1 cellular context compared by ENCODE assay signal in the genomic region with DNA sequence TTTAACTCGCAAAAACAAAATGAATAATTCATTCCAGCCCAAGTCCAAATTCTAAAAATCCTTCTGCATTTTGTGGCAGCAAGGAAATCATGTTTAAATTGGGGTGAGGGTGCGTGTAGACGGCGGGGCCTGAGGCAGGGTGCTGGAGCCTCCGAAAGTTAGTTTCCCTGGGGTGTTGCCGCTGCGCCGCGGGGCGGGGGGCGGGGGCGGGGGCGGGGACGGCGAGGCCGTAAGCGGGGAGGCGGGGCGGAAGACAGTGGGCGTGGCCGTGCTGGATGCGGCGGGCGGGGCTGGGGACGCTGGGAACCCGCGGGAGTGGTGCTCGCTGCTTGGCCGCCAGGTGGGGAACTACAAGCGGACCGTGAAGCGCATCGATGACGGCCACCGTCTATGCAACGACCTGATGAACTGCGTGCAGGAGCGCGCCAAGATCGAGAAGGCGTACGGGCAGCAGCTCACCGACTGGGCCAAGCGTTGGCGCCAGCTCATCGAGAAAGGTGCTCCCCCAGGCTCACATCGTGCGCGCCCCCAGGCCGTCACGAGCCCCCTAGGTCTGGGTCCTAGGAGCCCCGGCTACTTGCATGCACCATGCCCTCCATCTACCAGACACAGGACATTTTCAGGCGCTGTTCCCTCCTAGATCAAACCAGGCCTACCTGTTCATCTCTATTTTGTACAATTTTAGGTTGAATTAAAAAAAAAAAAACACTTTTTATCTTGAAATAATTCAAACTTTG.
TF ChIP-seq lines count a peak whose summit lies in the region.

No MANE protein-coding gene starts in this region.

TF ChIP-seq in K562, 482 proteins besides CTCF, POLR2A, EP300 and RAD21 (continued from another document and continues in another):
- TF ChIP-seq, protein P1, sequence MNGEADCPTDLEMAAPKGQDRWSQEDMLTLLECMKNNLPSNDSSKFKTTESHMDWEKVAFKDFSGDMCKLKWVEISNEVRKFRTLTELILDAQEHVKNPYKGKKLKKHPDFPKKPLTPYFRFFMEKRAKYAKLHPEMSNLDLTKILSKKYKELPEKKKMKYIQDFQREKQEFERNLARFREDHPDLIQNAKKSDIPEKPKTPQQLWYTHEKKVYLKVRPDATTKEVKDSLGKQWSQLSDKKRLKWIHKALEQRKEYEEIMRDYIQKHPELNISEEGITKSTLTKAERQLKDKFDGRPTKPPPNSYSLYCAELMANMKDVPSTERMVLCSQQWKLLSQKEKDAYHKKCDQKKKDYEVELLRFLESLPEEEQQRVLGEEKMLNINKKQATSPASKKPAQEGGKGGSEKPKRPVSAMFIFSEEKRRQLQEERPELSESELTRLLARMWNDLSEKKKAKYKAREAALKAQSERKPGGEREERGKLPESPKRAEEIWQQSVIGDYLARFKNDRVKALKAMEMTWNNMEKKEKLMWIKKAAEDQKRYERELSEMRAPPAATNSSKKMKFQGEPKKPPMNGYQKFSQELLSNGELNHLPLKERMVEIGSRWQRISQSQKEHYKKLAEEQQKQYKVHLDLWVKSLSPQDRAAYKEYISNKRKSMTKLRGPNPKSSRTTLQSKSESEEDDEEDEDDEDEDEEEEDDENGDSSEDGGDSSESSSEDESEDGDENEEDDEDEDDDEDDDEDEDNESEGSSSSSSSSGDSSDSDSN (IDR thresholded peaks at IDR 0.05; ENCODE audit: borderline replicate concordance in 1 of 2, low read depth in 2 of 2, low read length in 2 of 2), result 0 out of 4 replicates have a peak, but pooled peaks of 1 of the 2 experiments have one; percentile 31
- TF ChIP-seq CCNT2 (IDR thresholded peaks at IDR 0.05; ENCODE audit: borderline replicate concordance, extremely low read depth, insufficient read length, low read depth, low read length) (peak; percentile 64), RCOR1 (IDR thresholded peaks at IDR 0.05; ENCODE audit: borderline replicate concordance in 1 of 2, low read depth in 2 of 2, low read length in 2 of 2) (peak in 1 of 2 experiments; percentile 85; a peak in 2 of 4 replicates), PRPF4 (IDR thresholded peaks at IDR 0.05; ENCODE audit: insufficient read depth, low read depth, low read length, poor library complexity, severe bottlenecking) (no peak), CBX3 (IDR thresholded peaks at IDR 0.05; ENCODE audit: borderline replicate concordance in 1 of 2, low read length in 2 of 2) (peak in 1 of 2 experiments; percentile 64; a peak in 1 of 3 replicates), RBM14 (IDR thresholded peaks at IDR 0.05; ENCODE audit: borderline replicate concordance, insufficient read depth, low read depth, low read length) (no peak), TOE1 (IDR thresholded peaks at IDR 0.05; ENCODE audit: borderline replicate concordance) (no peak), TOE1 (CRISPR knock-in tag; IDR thresholded peaks at IDR 0.05; ENCODE audit: borderline replicate concordance, low read depth) (0 out of 2 replicates have a peak, but pooled peaks have one; percentile 35), TBL1XR1 (IDR thresholded peaks at IDR 0.05; ENCODE audit: low read length in 2 of 2) (peak in 1 of 2 experiments; percentile 37; a peak in 1 of 4 replicates), HDGF (IDR thresholded peaks at IDR 0.05) (0 out of 2 replicates have a peak, but pooled peaks have one; percentile 21), HDAC2 (IDR thresholded peaks at IDR 0.05) (0 out of 2 replicates have a peak, but pooled peaks have one; percentile 44), L3MBTL2 (IDR thresholded peaks at IDR 0.05) (peak; percentile 83), GTF2E2 (tag; IDR thresholded peaks at IDR 0.05) (0 out of 2 replicates have a peak, but pooled peaks have one; percentile 57), MCM2 (IDR thresholded peaks at IDR 0.05; ENCODE audit: low read depth) (no peak), ZNF274 (IDR thresholded peaks at IDR 0.05; ENCODE audit: borderline replicate concordance, low read depth, low read length) (no peak), RBM15 (IDR thresholded peaks at IDR 0.05; ENCODE audit: insufficient read depth, low read length) (no peak), CBX2 (IDR thresholded peaks at IDR 0.05; ENCODE audit: insufficient read depth, low read length, poor library complexity, severe bottlenecking) (no peak), POLR2G (IDR thresholded peaks at IDR 0.05; ENCODE audit: low read depth, low read length) (peak; percentile 44), CTBP1 (IDR thresholded peaks at IDR 0.05; ENCODE audit: borderline replicate concordance) (peak; percentile 84; the same call in 1 of the 2 replicates), XRCC3 (IDR thresholded peaks at IDR 0.05) (no peak), PURB (CRISPR knock-in tag; IDR thresholded peaks at IDR 0.05; ENCODE audit: low read depth) (no peak), JUN (IDR thresholded peaks at IDR 0.05; ENCODE audit: borderline replicate concordance, low read depth, low read length) (peak; percentile 58; the same call in 1 of the 2 replicates), JUN (CRISPR knock-in tag; IDR thresholded peaks at IDR 0.05; ENCODE audit: borderline replicate concordance) (no peak), FUS (optimal IDR thresholded peaks at IDR 0.05; ENCODE audit: low read depth, low read length) (no peak), HNRNPH1 (optimal IDR thresholded peaks at IDR 0.05; ENCODE audit: low read depth, low read length) (no peak), HMGN3 (IDR thresholded peaks at IDR 0.05; ENCODE audit: borderline replicate concordance, extremely low read depth, insufficient read length, low read depth, low read length) (peak; percentile 93), GATA2 (CRISPR knock-in tag; IDR thresholded peaks at IDR 0.05) (no peak)
- TF ChIP-seq, protein P2, sequence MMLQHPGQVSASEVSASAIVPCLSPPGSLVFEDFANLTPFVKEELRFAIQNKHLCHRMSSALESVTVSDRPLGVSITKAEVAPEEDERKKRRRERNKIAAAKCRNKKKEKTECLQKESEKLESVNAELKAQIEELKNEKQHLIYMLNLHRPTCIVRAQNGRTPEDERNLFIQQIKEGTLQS (IDR thresholded peaks at IDR 0.05), result 0 out of 2 replicates have a peak, but pooled peaks have one; percentile 24
- TF ChIP-seq, protein P2 (CRISPR knock-in tag; conservative IDR thresholded peaks at IDR 0.05), result no peak
- TF ChIP-seq, protein P3, sequence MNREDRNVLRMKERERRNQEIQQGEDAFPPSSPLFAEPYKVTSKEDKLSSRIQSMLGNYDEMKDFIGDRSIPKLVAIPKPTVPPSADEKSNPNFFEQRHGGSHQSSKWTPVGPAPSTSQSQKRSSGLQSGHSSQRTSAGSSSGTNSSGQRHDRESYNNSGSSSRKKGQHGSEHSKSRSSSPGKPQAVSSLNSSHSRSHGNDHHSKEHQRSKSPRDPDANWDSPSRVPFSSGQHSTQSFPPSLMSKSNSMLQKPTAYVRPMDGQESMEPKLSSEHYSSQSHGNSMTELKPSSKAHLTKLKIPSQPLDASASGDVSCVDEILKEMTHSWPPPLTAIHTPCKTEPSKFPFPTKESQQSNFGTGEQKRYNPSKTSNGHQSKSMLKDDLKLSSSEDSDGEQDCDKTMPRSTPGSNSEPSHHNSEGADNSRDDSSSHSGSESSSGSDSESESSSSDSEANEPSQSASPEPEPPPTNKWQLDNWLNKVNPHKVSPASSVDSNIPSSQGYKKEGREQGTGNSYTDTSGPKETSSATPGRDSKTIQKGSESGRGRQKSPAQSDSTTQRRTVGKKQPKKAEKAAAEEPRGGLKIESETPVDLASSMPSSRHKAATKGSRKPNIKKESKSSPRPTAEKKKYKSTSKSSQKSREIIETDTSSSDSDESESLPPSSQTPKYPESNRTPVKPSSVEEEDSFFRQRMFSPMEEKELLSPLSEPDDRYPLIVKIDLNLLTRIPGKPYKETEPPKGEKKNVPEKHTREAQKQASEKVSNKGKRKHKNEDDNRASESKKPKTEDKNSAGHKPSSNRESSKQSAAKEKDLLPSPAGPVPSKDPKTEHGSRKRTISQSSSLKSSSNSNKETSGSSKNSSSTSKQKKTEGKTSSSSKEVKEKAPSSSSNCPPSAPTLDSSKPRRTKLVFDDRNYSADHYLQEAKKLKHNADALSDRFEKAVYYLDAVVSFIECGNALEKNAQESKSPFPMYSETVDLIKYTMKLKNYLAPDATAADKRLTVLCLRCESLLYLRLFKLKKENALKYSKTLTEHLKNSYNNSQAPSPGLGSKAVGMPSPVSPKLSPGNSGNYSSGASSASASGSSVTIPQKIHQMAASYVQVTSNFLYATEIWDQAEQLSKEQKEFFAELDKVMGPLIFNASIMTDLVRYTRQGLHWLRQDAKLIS (CRISPR knock-in tag; IDR thresholded peaks at IDR 0.05), result 0 out of 2 replicates have a peak, but pooled peaks have one; percentile 29
- TF ChIP-seq, protein P4, sequence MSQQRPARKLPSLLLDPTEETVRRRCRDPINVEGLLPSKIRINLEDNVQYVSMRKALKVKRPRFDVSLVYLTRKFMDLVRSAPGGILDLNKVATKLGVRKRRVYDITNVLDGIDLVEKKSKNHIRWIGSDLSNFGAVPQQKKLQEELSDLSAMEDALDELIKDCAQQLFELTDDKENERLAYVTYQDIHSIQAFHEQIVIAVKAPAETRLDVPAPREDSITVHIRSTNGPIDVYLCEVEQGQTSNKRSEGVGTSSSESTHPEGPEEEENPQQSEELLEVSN (IDR thresholded peaks at IDR 0.05; ENCODE audit: borderline replicate concordance in 1 of 2, extremely low read depth in 1 of 2, insufficient read depth in 1 of 2, insufficient read length in 1 of 2, low read depth in 1 of 2, low read length in 1 of 2, poor library complexity in 1 of 2, severe bottlenecking in 1 of 2), result peak; percentile 88 to 92
- TF ChIP-seq, protein P5, sequence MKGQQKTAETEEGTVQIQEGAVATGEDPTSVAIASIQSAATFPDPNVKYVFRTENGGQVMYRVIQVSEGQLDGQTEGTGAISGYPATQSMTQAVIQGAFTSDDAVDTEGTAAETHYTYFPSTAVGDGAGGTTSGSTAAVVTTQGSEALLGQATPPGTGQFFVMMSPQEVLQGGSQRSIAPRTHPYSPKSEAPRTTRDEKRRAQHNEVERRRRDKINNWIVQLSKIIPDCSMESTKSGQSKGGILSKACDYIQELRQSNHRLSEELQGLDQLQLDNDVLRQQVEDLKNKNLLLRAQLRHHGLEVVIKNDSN (CRISPR knock-in tag; IDR thresholded peaks at IDR 0.05), result 0 out of 2 replicates have a peak, but pooled peaks have one; percentile 42
- TF ChIP-seq, protein P6, sequence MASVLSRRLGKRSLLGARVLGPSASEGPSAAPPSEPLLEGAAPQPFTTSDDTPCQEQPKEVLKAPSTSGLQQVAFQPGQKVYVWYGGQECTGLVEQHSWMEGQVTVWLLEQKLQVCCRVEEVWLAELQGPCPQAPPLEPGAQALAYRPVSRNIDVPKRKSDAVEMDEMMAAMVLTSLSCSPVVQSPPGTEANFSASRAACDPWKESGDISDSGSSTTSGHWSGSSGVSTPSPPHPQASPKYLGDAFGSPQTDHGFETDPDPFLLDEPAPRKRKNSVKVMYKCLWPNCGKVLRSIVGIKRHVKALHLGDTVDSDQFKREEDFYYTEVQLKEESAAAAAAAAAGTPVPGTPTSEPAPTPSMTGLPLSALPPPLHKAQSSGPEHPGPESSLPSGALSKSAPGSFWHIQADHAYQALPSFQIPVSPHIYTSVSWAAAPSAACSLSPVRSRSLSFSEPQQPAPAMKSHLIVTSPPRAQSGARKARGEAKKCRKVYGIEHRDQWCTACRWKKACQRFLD (CRISPR knock-in tag; IDR thresholded peaks at IDR 0.05), result no peak
- TF ChIP-seq, protein P7, sequence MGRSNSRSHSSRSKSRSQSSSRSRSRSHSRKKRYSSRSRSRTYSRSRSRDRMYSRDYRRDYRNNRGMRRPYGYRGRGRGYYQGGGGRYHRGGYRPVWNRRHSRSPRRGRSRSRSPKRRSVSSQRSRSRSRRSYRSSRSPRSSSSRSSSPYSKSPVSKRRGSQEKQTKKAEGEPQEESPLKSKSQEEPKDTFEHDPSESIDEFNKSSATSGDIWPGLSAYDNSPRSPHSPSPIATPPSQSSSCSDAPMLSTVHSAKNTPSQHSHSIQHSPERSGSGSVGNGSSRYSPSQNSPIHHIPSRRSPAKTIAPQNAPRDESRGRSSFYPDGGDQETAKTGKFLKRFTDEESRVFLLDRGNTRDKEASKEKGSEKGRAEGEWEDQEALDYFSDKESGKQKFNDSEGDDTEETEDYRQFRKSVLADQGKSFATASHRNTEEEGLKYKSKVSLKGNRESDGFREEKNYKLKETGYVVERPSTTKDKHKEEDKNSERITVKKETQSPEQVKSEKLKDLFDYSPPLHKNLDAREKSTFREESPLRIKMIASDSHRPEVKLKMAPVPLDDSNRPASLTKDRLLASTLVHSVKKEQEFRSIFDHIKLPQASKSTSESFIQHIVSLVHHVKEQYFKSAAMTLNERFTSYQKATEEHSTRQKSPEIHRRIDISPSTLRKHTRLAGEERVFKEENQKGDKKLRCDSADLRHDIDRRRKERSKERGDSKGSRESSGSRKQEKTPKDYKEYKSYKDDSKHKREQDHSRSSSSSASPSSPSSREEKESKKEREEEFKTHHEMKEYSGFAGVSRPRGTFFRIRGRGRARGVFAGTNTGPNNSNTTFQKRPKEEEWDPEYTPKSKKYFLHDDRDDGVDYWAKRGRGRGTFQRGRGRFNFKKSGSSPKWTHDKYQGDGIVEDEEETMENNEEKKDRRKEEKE (IDR thresholded peaks at IDR 0.05; ENCODE audit: borderline replicate concordance in 1 of 2, control insufficient read depth in 1 of 2, low read depth in 2 of 2, low read length in 1 of 2), result no peak
- TF ChIP-seq, protein P8, sequence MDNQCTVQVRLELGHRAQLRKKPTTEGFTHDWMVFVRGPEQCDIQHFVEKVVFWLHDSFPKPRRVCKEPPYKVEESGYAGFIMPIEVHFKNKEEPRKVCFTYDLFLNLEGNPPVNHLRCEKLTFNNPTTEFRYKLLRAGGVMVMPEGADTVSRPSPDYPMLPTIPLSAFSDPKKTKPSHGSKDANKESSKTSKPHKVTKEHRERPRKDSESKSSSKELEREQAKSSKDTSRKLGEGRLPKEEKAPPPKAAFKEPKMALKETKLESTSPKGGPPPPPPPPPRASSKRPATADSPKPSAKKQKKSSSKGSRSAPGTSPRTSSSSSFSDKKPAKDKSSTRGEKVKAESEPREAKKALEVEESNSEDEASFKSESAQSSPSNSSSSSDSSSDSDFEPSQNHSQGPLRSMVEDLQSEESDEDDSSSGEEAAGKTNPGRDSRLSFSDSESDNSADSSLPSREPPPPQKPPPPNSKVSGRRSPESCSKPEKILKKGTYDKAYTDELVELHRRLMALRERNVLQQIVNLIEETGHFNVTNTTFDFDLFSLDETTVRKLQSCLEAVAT (IDR thresholded peaks at IDR 0.05), result peak; percentile 45 to 61; a peak in 2 of 4 replicates
- TF ChIP-seq, protein P9, sequence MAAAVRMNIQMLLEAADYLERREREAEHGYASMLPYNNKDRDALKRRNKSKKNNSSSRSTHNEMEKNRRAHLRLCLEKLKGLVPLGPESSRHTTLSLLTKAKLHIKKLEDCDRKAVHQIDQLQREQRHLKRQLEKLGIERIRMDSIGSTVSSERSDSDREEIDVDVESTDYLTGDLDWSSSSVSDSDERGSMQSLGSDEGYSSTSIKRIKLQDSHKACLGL (CRISPR knock-in tag; IDR thresholded peaks at IDR 0.05; ENCODE audit: borderline replicate concordance, poor library complexity, severe bottlenecking), result peak; percentile 2
- TF ChIP-seq, protein P10, sequence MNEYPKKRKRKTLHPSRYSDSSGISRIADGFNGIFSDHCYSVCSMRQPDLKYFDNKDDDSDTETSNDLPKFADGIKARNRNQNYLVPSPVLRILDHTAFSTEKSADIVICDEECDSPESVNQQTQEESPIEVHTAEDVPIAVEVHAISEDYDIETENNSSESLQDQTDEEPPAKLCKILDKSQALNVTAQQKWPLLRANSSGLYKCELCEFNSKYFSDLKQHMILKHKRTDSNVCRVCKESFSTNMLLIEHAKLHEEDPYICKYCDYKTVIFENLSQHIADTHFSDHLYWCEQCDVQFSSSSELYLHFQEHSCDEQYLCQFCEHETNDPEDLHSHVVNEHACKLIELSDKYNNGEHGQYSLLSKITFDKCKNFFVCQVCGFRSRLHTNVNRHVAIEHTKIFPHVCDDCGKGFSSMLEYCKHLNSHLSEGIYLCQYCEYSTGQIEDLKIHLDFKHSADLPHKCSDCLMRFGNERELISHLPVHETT (CRISPR knock-in tag; conservative IDR thresholded peaks at IDR 0.05 in 1 of 2, IDR thresholded peaks at IDR 0.05 in 1 of 2), result peak in 1 of 2 experiments; percentile 55; a peak in 1 of 4 replicates
